ENCODE assay signal across 17 cellular contexts in the genomic region with DNA sequence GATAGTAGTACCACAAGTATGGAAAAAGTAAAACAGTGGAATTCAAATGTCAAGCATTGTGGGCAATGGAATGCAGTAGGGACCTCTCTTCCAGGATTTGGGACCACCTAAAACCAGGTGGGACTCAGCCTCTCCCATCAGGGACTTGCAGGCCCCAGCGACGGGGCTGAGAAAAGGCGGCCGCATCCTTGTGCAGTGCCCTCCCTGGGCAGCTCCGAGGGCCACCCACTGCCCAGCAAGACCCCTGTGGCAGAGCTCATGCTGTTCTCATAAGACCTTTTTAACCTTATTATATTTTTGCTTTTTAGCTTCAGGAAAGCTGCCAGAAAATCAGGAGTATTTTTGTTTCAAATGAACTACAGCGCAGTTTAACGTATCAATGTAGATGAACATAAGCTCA.
DNase-seq lines count a peak whose midpoint lies in the region; ATAC-seq and TF ChIP-seq lines count a peak whose summit lies in the region.
"Had no signal": no experiment of that assay in that cellular context is flagged by ENCODE, and none has a peak within 500 bp of the region (broad histone marks: within the 10 kb centered on the region; RNA-seq: fewer than 3 reads in every experiment).

No MANE protein-coding gene starts in this region.

- no peak overlapping the region for H3K27ac ChIP-seq in lung (ENCODE audit: low read depth in 1 of 2, low read length in 1 of 2)
- H3K27ac ChIP-seq: BLaER1 had no signal

- no peak overlapping the region for H3K4me3 Mint-ChIP-seq in activated CD8-positive, alpha-beta memory T cell treated with anti-CD3 and anti-CD28 coated beads, Interleukin-2, amount 10 ng/mL, durations not matched to agents 7 days and 5 days
- no peak overlapping the region for H3K4me3 Mint-ChIP-seq in osteocyte (ENCODE audit: unreplicated experiment)
- H3K4me3 Mint-ChIP-seq: CD8-positive, alpha-beta memory T cell; HFFc6 had no signal

- peaks cover 6% of the 10 kb centered on the region for H3K4me1 Mint-ChIP-seq in activated CD8-positive, alpha-beta memory T cell treated with anti-CD3 and anti-CD28 coated beads, Interleukin-2, amount 10 ng/mL, durations not matched to agents 7 days and 5 days
- no peaks in the 10 kb centered on the region for H3K4me1 Mint-ChIP-seq in osteocyte (ENCODE audit: unreplicated experiment)
- H3K4me1 Mint-ChIP-seq: CD8-positive, alpha-beta memory T cell had no signal

- H3K9me3 ChIP-seq in lung (ENCODE audit: control insufficient read depth in 2 of 2, insufficient read depth in 1 of 2, low read length in 1 of 2) = no peaks in the 10 kb centered on the region
- H3K9me3 ChIP-seq: BLaER1, Caco-2 had no signal

- TF ChIP-seq CTCF in lung (IDR thresholded peaks at IDR 0.05; ENCODE audit: control extremely low read depth, extremely low read depth) (no peak), osteocyte (IDR thresholded peaks at IDR 0.05) (no peak)

- H3K9me3 Mint-ChIP-seq in activated CD8-positive, alpha-beta memory T cell treated with anti-CD3 and anti-CD28 coated beads, Interleukin-2, amount 10 ng/mL, durations not matched to agents 7 days and 5 days (ENCODE audit: low read depth) = no peaks in the 10 kb centered on the region
- no peaks in the 10 kb centered on the region for H3K9me3 Mint-ChIP-seq in osteocyte (ENCODE audit: unreplicated experiment)
- H3K9me3 Mint-ChIP-seq: CD8-positive, alpha-beta memory T cell; HFFc6 had no signal

- CTCF ChIA-PET in activated CD8-positive, alpha-beta memory T cell treated with anti-CD3 and anti-CD28 coated beads, Interleukin-2, amount 10 ng/mL, durations not matched to agents 7 days and 5 days (lab: Charles Lee) = interaction anchor here (1.2 kb wide), 1 partner anchor 18 kb away, joined by 3 read pairs; no protein-coding TSS in a partner anchor

- 89 to 90% methylated on average over 7 of the region's 7 CpGs for WGBS in lung, 2 donors

- ATAC-seq in activated CD8-positive, alpha-beta memory T cell treated with anti-CD3 and anti-CD28 coated beads, Interleukin-2, amount 10 ng/mL, durations not matched to agents 7 days and 5 days = no peak
- ATAC-seq in lung (ENCODE audit: insufficient read depth, low FRiP score) = no peak
- no peak for ATAC-seq in GM19035 (IDR thresholded peaks at IDR 0.05; ENCODE audit: unreplicated experiment)

- H3K4me1 ChIP-seq in lung (ENCODE audit: control insufficient read depth in 2 of 2, insufficient read depth in 2 of 2, low read length in 2 of 2) = no peaks in the 10 kb centered on the region
- H3K4me1 ChIP-seq: Caco-2 had no signal

- peaks cover 30% of the 10 kb centered on the region for H3K27me3 Mint-ChIP-seq in activated CD8-positive, alpha-beta memory T cell treated with anti-CD3 and anti-CD28 coated beads, Interleukin-2, amount 10 ng/mL, durations not matched to agents 7 days and 5 days
- peaks cover 7% of the 10 kb centered on the region for H3K27me3 Mint-ChIP-seq in osteocyte (ENCODE audit: unreplicated experiment)

- no peak overlapping the region for H3K27ac Mint-ChIP-seq in activated CD8-positive, alpha-beta memory T cell treated with anti-CD3 and anti-CD28 coated beads, Interleukin-2, amount 10 ng/mL, durations not matched to agents 7 days and 5 days
- H3K27ac Mint-ChIP-seq in osteocyte (ENCODE audit: unreplicated experiment) = no peak overlapping the region
- H3K27ac Mint-ChIP-seq: CD8-positive, alpha-beta memory T cell; HFFc6 had no signal

- H3K36me3 Mint-ChIP-seq in activated CD8-positive, alpha-beta memory T cell treated with anti-CD3 and anti-CD28 coated beads, Interleukin-2, amount 10 ng/mL, durations not matched to agents 7 days and 5 days = no peaks in the 10 kb centered on the region
- no peaks in the 10 kb centered on the region for H3K36me3 Mint-ChIP-seq in osteocyte (ENCODE audit: unreplicated experiment)
- H3K36me3 Mint-ChIP-seq: CD8-positive, alpha-beta memory T cell had no signal

- H3K27me3 ChIP-seq in lung (ENCODE audit: control insufficient read depth, insufficient read depth) = no peaks in the 10 kb centered on the region
- H3K27me3 ChIP-seq: BLaER1 had no signal

- peak; percentile 34 for DNase-seq in activated CD8-positive, alpha-beta memory T cell treated with anti-CD3 and anti-CD28 coated beads, Interleukin-2, amount 10 ng/mL, durations not matched to agents 7 days and 5 days
- no peak for DNase-seq in activated CD8-positive, alpha-beta memory T cell treated with anti-CD3 and anti-CD28 coated beads for 24 hours
- DNase-seq in ecto neural progenitor cell (ENCODE audit: low spot score) = peak; percentile 13
- peak; percentile 11 for DNase-seq in lung (ENCODE audit: low spot score)
- DNase-seq in osteocyte (ENCODE audit: extremely low spot score, unreplicated experiment) = peak; percentile 60
- DNase-seq in NCI-H345 (lab: John Stamatoyannopoulos, UW) = no peak
- no peak for DNase-seq in NCI-H146 (lab: John Stamatoyannopoulos, UW)
- DNase-seq: 8988T; AML-193; Caco-2; CD8-positive, alpha-beta memory T cell; DMS53; GF-D8; HCEC 1CT; HFFc6 had no signal

- H3K36me3 ChIP-seq in lung (ENCODE audit: control insufficient read depth in 2 of 2, insufficient read depth in 2 of 2, low read length in 2 of 2) = no peaks in the 10 kb centered on the region
- H3K36me3 ChIP-seq: BLaER1 had no signal

- no peak overlapping the region for H3K4me3 ChIP-seq in lung
- H3K4me3 ChIP-seq: BLaER1 had no signal

Comparison
In these comparisons a context has a peak if more than half of its experiments do, and no peak if none do; other contexts are left out.
1. DNase-seq: peak in activated CD8-positive, alpha-beta memory T cell treated with anti-CD3 and anti-CD28 coated beads, Interleukin-2, amount 10 ng/mL, durations not matched to agents 7 days and 5 days (single experiment), ecto neural progenitor cell (single experiment), lung (single experiment) and osteocyte (single experiment); none in activated CD8-positive, alpha-beta memory T cell treated with anti-CD3 and anti-CD28 coated beads for 24 hours (single experiment), NCI-H345 (single experiment) and NCI-H146 (single experiment).